In the genomic region with DNA sequence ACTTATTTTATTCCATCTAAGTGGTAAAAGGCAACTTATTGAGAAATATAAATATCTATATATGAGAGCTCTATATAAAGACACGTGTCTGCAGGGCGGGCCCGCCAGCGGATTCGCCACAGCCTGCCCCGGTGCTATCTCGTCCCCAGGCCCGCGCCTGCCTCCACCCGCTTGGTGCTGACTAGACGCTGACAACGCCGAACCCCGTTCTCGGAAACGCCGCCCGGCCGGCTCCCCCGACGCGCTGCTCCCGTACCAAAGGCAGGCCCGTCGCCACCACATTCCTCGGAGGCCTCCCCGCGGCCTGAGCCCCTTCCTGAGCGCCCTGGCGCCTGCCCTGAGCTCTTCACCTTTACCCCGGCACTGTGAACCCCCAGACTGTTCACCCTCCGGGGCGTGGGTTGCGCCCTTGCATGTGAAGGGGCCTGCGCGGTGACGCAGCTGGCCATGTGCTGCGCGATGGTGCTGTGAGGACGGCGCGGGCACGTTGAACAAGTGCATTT, we compare ENCODE assay signal across 1 cellular context.
A peak's percentile ranks its signal among the peaks of the same experiment; 100 is the strongest.
TF ChIP-seq lines count a peak whose summit lies in the region.

No MANE protein-coding gene starts in this region.

TF ChIP-seq in K562, 482 proteins besides CTCF, POLR2A, EP300 and RAD21:
- TF ChIP-seq, protein P1, sequence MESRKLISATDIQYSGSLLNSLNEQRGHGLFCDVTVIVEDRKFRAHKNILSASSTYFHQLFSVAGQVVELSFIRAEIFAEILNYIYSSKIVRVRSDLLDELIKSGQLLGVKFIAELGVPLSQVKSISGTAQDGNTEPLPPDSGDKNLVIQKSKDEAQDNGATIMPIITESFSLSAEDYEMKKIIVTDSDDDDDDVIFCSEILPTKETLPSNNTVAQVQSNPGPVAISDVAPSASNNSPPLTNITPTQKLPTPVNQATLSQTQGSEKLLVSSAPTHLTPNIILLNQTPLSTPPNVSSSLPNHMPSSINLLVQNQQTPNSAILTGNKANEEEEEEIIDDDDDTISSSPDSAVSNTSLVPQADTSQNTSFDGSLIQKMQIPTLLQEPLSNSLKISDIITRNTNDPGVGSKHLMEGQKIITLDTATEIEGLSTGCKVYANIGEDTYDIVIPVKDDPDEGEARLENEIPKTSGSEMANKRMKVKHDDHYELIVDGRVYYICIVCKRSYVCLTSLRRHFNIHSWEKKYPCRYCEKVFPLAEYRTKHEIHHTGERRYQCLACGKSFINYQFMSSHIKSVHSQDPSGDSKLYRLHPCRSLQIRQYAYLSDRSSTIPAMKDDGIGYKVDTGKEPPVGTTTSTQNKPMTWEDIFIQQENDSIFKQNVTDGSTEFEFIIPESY (CRISPR knock-in tag; IDR thresholded peaks at IDR 0.05) = peak; percentile 67
- TF ChIP-seq KAT7 (CRISPR knock-in tag; IDR thresholded peaks at IDR 0.05; ENCODE audit: borderline replicate concordance) (0 out of 2 replicates have a peak, but pooled peaks have one; percentile 32), POLR2G (IDR thresholded peaks at IDR 0.05; ENCODE audit: low read depth, low read length) (peak; percentile 63; the same call in 1 of the 2 replicates), SAFB (IDR thresholded peaks at IDR 0.05; ENCODE audit: borderline replicate concordance, low read depth, low read length) (0 out of 2 replicates have a peak, but pooled peaks have one; percentile 25)
- TF ChIP-seq, protein P2, sequence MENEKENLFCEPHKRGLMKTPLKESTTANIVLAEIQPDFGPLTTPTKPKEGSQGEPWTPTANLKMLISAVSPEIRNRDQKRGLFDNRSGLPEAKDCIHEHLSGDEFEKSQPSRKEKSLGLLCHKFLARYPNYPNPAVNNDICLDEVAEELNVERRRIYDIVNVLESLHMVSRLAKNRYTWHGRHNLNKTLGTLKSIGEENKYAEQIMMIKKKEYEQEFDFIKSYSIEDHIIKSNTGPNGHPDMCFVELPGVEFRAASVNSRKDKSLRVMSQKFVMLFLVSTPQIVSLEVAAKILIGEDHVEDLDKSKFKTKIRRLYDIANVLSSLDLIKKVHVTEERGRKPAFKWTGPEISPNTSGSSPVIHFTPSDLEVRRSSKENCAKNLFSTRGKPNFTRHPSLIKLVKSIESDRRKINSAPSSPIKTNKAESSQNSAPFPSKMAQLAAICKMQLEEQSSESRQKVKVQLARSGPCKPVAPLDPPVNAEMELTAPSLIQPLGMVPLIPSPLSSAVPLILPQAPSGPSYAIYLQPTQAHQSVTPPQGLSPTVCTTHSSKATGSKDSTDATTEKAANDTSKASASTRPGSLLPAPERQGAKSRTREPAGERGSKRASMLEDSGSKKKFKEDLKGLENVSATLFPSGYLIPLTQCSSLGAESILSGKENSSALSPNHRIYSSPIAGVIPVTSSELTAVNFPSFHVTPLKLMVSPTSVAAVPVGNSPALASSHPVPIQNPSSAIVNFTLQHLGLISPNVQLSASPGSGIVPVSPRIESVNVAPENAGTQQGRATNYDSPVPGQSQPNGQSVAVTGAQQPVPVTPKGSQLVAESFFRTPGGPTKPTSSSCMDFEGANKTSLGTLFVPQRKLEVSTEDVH (IDR thresholded peaks at IDR 0.05; ENCODE audit: low read depth, partially characterized antibody) = no peak
TF ChIP-seq in K562: peak in this region for 4.
